ENCODE assay signal across 11 cellular contexts in genomic region chr14:81471062-81471461, GRCh38.
A peak's percentile ranks its signal among the peaks of the same experiment; 100 is the strongest.
DNase-seq lines count a peak whose midpoint lies in the region; ATAC-seq and TF ChIP-seq lines count a peak whose summit lies in the region.
"Had no signal": no experiment of that assay in that cellular context is flagged by ENCODE, and none has a peak within 500 bp of the region (broad histone marks: within the 10 kb centered on the region; RNA-seq: fewer than 3 reads in every experiment).

No MANE protein-coding gene starts in this region.

- no peaks in the 10 kb centered on the region for H3K4me1 ChIP-seq in thyroid gland
- H3K4me1 ChIP-seq in A673 (ENCODE audit: insufficient read depth, low read length, poor library complexity, severe bottlenecking) = no peaks in the 10 kb centered on the region

- H3K4me3 ChIP-seq in thyroid gland (replicated peaks in 1 of 3) (no peak overlapping the region), A673 (ENCODE audit: low read depth, low read length, poor library complexity, severe bottlenecking) (no peak overlapping the region)
- H3K4me3 ChIP-seq: body of pancreas had no signal

- intact Hi-C loops in thyroid gland (cut with DNase I) (no loop called here), A673 (cut with micrococcal nuclease; ENCODE audit: unreplicated experiment) (no loop called here)

- peaks cover 5 to 50% of the 10 kb centered on the region in 2 donors for H3K36me3 Mint-ChIP-seq in activated naive CD4-positive, alpha-beta T cell treated with anti-CD3 and anti-CD28 coated beads, Interleukin-2, amount 50 U/mL, for 72 hours

- CTCF ChIA-PET in A673 (lab: Charles Lee) = no interaction called here

- H3K9me3 ChIP-seq in thyroid gland (no peaks in the 10 kb centered on the region), A673 (ENCODE audit: low read depth, low read length, poor library complexity, severe bottlenecking) (no peaks in the 10 kb centered on the region)
- H3K9me3 ChIP-seq: body of pancreas had no signal

- H3K36me3 ChIP-seq in thyroid gland = peaks cover 0 to 12% of the 10 kb centered on the region in 2 donors
- peaks cover 14% of the 10 kb centered on the region for H3K36me3 ChIP-seq in A673 (ENCODE audit: insufficient read depth, low read length, poor library complexity, severe bottlenecking)

- no peak for TF ChIP-seq POLR2A in thyroid gland (IDR thresholded peaks at IDR 0.05)

- H3K9me3 Mint-ChIP-seq in activated naive CD4-positive, alpha-beta T cell treated with anti-CD3 and anti-CD28 coated beads, Interleukin-2, amount 50 U/mL, for 72 hours = no peaks in the 10 kb centered on the region

- POLR2A ChIA-PET in A673 (lab: Charles Lee; ENCODE audit: low non-redundant PET) = interaction anchor here (0.6 kb wide), 1 partner anchor 494 kb away, joined by 7 read pairs; no protein-coding TSS in a partner anchor

- TF ChIP-seq CTCF in thyroid gland (IDR thresholded peaks at IDR 0.05) (no peak), A673 (conservative IDR thresholded peaks at IDR 0.05; ENCODE audit: low read depth, low read length) (no peak)

- H3K27ac ChIP-seq in thyroid gland (no peak overlapping the region), A673 (ENCODE audit: low read depth, low read length, poor library complexity, severe bottlenecking) (no peak overlapping the region)

- peak; percentile 30 for ATAC-seq in GM18868 (IDR thresholded peaks at IDR 0.05; ENCODE audit: unreplicated experiment)
- peak; percentile 33 for ATAC-seq in GM21390 (IDR thresholded peaks at IDR 0.05; ENCODE audit: unreplicated experiment)
- peak; percentile 17 for ATAC-seq in HG03196 (IDR thresholded peaks at IDR 0.05; ENCODE audit: unreplicated experiment)
- peak; percentile 68 to 80 for ATAC-seq in activated naive CD4-positive, alpha-beta T cell treated with anti-CD3 and anti-CD28 coated beads, Interleukin-2, amount 50 U/mL, for 72 hours

- BruUV-seq in A673 (replicated peaks; lab: Mats Ljungman, UMichigan) = no TSS peak

- WGBS in thyroid gland, 2 donors = 79% methylated on average over 7 of the region's 7 CpGs

- H3K27me3 ChIP-seq in thyroid gland (no peaks in the 10 kb centered on the region), A673 (replicated peaks; ENCODE audit: insufficient read depth, low read depth, low read length, poor library complexity) (no peaks in the 10 kb centered on the region)
- H3K27me3 ChIP-seq: body of pancreas had no signal

- DNase-seq in activated naive CD4-positive, alpha-beta T cell treated with anti-CD3 and anti-CD28 coated beads, Interleukin-2, amount 50 U/mL, for 72 hours (ENCODE audit: low spot score in 2 of 2) = peak in 1 of 2 donors; percentile 38
- DNase-seq in thyroid gland = no peak
- DNase-seq in A673 (ENCODE audit: low spot score) = no peak
- no peak for DNase-seq in NCI-H226
- DNase-seq in HUDEP-2 (lab: John Stamatoyannopoulos, UW; ENCODE audit: unreplicated experiment in 76 of 76) = no peak
- DNase-seq: body of pancreas, DMS153, NCI-H1436 treated with DMSO at 0.1 percent for 48 hours had no signal

- H3K27ac Mint-ChIP-seq in activated naive CD4-positive, alpha-beta T cell treated with anti-CD3 and anti-CD28 coated beads, Interleukin-2, amount 50 U/mL, for 72 hours = peak overlapping the region; percentile 92 to 98

Comparison
In these comparisons a context has a peak if more than half of its experiments do, and no peak if none do; other contexts are left out.
1. ATAC-seq: peak in every context shown above with its lines; median percentile 74 in activated naive CD4-positive, alpha-beta T cell treated with anti-CD3 and anti-CD28 coated beads, Interleukin-2, amount 50 U/mL, for 72 hours; 33 in GM21390; 30 in GM18868; 17 in HG03196.